In the genomic region with DNA sequence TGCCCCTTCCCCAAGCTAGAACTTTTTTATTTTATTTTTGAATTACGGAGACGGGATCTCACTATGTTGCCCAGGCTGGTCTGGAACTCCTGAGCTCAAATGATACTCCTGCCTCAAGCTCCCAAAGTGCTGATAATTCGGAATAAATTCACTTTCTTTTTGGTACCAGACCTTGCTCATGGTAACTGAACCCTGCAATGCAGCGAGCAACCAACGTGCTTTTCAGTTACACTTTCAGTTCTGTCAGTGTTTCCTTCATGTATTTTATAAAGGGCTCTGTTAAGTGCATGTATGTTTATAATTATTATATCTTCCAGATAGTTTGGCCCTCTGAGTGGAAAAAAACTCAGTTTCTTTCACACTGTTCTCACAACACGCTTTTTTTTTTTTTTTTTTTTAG, we compare ENCODE assay signal across 18 cellular contexts. TPM values are rescaled to one million over a fixed set of nuclear protein-coding genes. Genes with fewer than 3 reads are reported as not detected.
DNase-seq lines count a peak whose midpoint lies in the region; ATAC-seq, FAIRE-seq and TF ChIP-seq lines count a peak whose summit lies in the region.
"Had no signal": no experiment of that assay in that cellular context is flagged by ENCODE, and none has a peak within 500 bp of the region (broad histone marks: within the 10 kb centered on the region; RNA-seq: fewer than 3 reads in every experiment).

No MANE protein-coding gene starts in this region.

- H3K27ac ChIP-seq in HUES64 (ENCODE audit: low read depth, low read length) (peak overlapping the region; percentile 90; the same call in 1 of the 2 replicates), endodermal cell (ENCODE audit: low read depth, low read length) (no peak overlapping the region)

- peak overlapping the region; percentile 67 for H3K27ac Mint-ChIP-seq in endodermal cell
- H3K27ac Mint-ChIP-seq in activated T-cell treated with anti-CD3 and anti-CD28 coated beads, Interleukin-2, amount 50 U/mL, for 24 hours = no peak overlapping the region
- H3K27ac Mint-ChIP-seq: B cell, IgD-negative memory B cell had no signal

- H3K9me3 ChIP-seq in HUES64 (ENCODE audit: insufficient read depth, low read depth, low read length) (no peaks in the 10 kb centered on the region), endodermal cell (ENCODE audit: control insufficient read depth, low read length) (no peaks in the 10 kb centered on the region)
- H3K9me3 ChIP-seq: Caco-2 had no signal

- H3K27me3 Mint-ChIP-seq in endodermal cell (ENCODE audit: insufficient read depth) = no peaks in the 10 kb centered on the region
- H3K27me3 Mint-ChIP-seq in activated T-cell treated with anti-CD3 and anti-CD28 coated beads, Interleukin-2, amount 50 U/mL, for 24 hours = no peaks in the 10 kb centered on the region
- H3K27me3 Mint-ChIP-seq: IgD-negative memory B cell had no signal

- no peak for TF ChIP-seq CTCF in endodermal cell (conservative IDR thresholded peaks at IDR 0.05)

- no peaks in the 10 kb centered on the region for H3K4me1 Mint-ChIP-seq in endodermal cell
- peaks cover 8% of the 10 kb centered on the region for H3K4me1 Mint-ChIP-seq in activated T-cell treated with anti-CD3 and anti-CD28 coated beads, Interleukin-2, amount 50 U/mL, for 24 hours (ENCODE audit: low read depth)
- H3K4me1 Mint-ChIP-seq: B cell had no signal

- no peaks in the 10 kb centered on the region for H3K27me3 ChIP-seq in HUES64 (ENCODE audit: insufficient read depth, low read length)
- no peaks in the 10 kb centered on the region for H3K27me3 ChIP-seq in endodermal cell (ENCODE audit: control insufficient read depth, insufficient read depth, low read length, poor library complexity, severe bottlenecking)

- FAIRE-seq in GM19239 (lab: Jason Lieb, UNC) = peak; percentile 54

- H3K4me3 ChIP-seq in HUES64 (ENCODE audit: low read length) = no peak overlapping the region
- no peak overlapping the region for H3K4me3 ChIP-seq in endodermal cell (ENCODE audit: low read length)

- H3K4me3 Mint-ChIP-seq in endodermal cell = no peak overlapping the region
- H3K4me3 Mint-ChIP-seq in activated T-cell treated with anti-CD3 and anti-CD28 coated beads, Interleukin-2, amount 50 U/mL, for 24 hours = no peak overlapping the region
- H3K4me3 Mint-ChIP-seq: B cell; CD4-positive, CD25-positive, alpha-beta regulatory T cell had no signal

- H3K36me3 Mint-ChIP-seq in endodermal cell (ENCODE audit: low read depth) = no peaks in the 10 kb centered on the region
- H3K36me3 Mint-ChIP-seq in activated T-cell treated with anti-CD3 and anti-CD28 coated beads, Interleukin-2, amount 50 U/mL, for 24 hours (ENCODE audit: low read depth) = no peaks in the 10 kb centered on the region
- H3K36me3 Mint-ChIP-seq: CD4-positive, CD25-positive, alpha-beta regulatory T cell; IgD-negative memory B cell had no signal

- H3K9ac ChIP-seq in HUES64 (ENCODE audit: low read depth, low read length) (peak overlapping the region; percentile 46; the same call in 1 of the 2 replicates), endodermal cell (ENCODE audit: extremely low read depth, low read length, poor library complexity, severe bottlenecking) (no peak overlapping the region)

- 81% methylated on average over 6 of the region's 6 CpGs for WGBS in HUES64
- 79 to 91% methylated on average over 4 to 6 of the region's 6 CpGs for WGBS in endodermal cell (ENCODE audit: insufficient coverage in 1 of 2, insufficient read length in 1 of 2), 2 experiments

- H3K9me3 Mint-ChIP-seq in endodermal cell = no peaks in the 10 kb centered on the region
- no peaks in the 10 kb centered on the region for H3K9me3 Mint-ChIP-seq in activated T-cell treated with anti-CD3 and anti-CD28 coated beads, Interleukin-2, amount 50 U/mL, for 24 hours
- H3K9me3 Mint-ChIP-seq: CD4-positive, CD25-positive, alpha-beta regulatory T cell; IgD-negative memory B cell had no signal

- H3K36me3 ChIP-seq in HUES64 (ENCODE audit: insufficient read depth, low read length) (no peaks in the 10 kb centered on the region), endodermal cell (ENCODE audit: control insufficient read depth, insufficient read depth, low read length) (no peaks in the 10 kb centered on the region)

- ATAC-seq in SK-N-SH treated with all-trans-retinoic acid at 6 μM for 48 hours = no peak

- H3K4me1 ChIP-seq in HUES64 (ENCODE audit: insufficient read depth, low read length) (peaks cover 27% of the 10 kb centered on the region), endodermal cell (ENCODE audit: control insufficient read depth, insufficient read depth, low read length) (no peaks in the 10 kb centered on the region)
- H3K4me1 ChIP-seq: Caco-2 had no signal

- DNase-seq in GM19239 (ENCODE audit: insufficient read length, low spot score) (no peak), endodermal cell (no peak), NCI-H69 (lab: John Stamatoyannopoulos, UW) (no peak)
- DNase-seq in activated T-cell treated with anti-CD3 and anti-CD28 coated beads, Interleukin-2, amount 50 U/mL, for 24 hours = no peak
- DNase-seq: Caco-2; DMS153; NCI-H1417; NCI-H187 treated with DMSO at 0.1 percent for 48 hours; NCI-H345; NCI-H526; NK-92 treated with Interleukin-12 subunit alpha and Interleukin-12 subunit beta, amount 100 ng/mL, for 24 hours; RPMI8226; SIG-M5 had no signal

TF ChIP-seq in SK-N-SH treated with all-trans-retinoic acid at 6 μM for 48 hours, 23 proteins besides CTCF, POLR2A, EP300 and RAD21:
- no peak for TF ChIP-seq ESRRG (CRISPR knock-in tag; IDR thresholded peaks at IDR 0.05)
- TF ChIP-seq SNAI2 (CRISPR knock-in tag; IDR thresholded peaks at IDR 0.05) = no peak
- no peak for TF ChIP-seq RARB (CRISPR knock-in tag; IDR thresholded peaks at IDR 0.05)
- TF ChIP-seq GLIS3 (CRISPR knock-in tag; IDR thresholded peaks at IDR 0.05) = no peak
- TF ChIP-seq, protein P1, sequence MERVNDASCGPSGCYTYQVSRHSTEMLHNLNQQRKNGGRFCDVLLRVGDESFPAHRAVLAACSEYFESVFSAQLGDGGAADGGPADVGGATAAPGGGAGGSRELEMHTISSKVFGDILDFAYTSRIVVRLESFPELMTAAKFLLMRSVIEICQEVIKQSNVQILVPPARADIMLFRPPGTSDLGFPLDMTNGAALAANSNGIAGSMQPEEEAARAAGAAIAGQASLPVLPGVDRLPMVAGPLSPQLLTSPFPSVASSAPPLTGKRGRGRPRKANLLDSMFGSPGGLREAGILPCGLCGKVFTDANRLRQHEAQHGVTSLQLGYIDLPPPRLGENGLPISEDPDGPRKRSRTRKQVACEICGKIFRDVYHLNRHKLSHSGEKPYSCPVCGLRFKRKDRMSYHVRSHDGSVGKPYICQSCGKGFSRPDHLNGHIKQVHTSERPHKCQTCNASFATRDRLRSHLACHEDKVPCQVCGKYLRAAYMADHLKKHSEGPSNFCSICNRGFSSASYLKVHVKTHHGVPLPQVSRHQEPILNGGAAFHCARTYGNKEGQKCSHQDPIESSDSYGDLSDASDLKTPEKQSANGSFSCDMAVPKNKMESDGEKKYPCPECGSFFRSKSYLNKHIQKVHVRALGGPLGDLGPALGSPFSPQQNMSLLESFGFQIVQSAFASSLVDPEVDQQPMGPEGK (CRISPR knock-in tag; IDR thresholded peaks at IDR 0.05; ENCODE audit: borderline replicate concordance) = no peak

RNA-seq across cellular contexts. Expression of gene C16orf96, which starts 13.9 kb away (rescaled TPM):
- polyA plus RNA-seq in HUES64 (2013, experiment 1 of 2) = 0.45 TPM
- polyA plus RNA-seq in HUES64 (2013, experiment 2 of 2) = 0.89 TPM
- total RNA-seq in endodermal cell = 1 to 10 TPM; 1.5 to 1.6 TPM
- 0.57 TPM for polyA plus RNA-seq in endodermal cell (2013, experiment 1 of 2)
- polyA plus RNA-seq in endodermal cell (2013, experiment 2 of 2) = 0.70 TPM
- polyA plus RNA-seq: CD4-positive, CD25-positive, alpha-beta regulatory T cell had no signal

RNA-seq across cellular contexts. Expression of gene CDIP1, which starts 31.5 kb away (rescaled TPM):
- 41.4 TPM for polyA plus RNA-seq in HUES64 (2013, experiment 1 of 2)
- polyA plus RNA-seq in HUES64 (2013, experiment 2 of 2) = 47.2 TPM
- total RNA-seq in endodermal cell = 10 to 100 TPM; 41.8 to 64.4 TPM
- polyA plus RNA-seq in endodermal cell (2013, experiment 1 of 2) = 41.6 TPM
- polyA plus RNA-seq in endodermal cell (2013, experiment 2 of 2) = 36.6 TPM

RNA-seq across cellular contexts. Expression of gene UBALD1, which starts 44.6 kb away (rescaled TPM):
- polyA plus RNA-seq in HUES64 (2013, experiment 1 of 2) = 30.4 TPM
- polyA plus RNA-seq in HUES64 (2013, experiment 2 of 2) = 28.3 TPM
- 10 to 100 TPM; 46.8 to 49.6 TPM for total RNA-seq in endodermal cell
- 28.8 TPM for polyA plus RNA-seq in endodermal cell (2013, experiment 1 of 2)
- polyA plus RNA-seq in endodermal cell (2013, experiment 2 of 2) = 24.7 TPM

RNA-seq across cellular contexts. Expression of gene MGRN1, which starts 54.5 kb away (rescaled TPM):
- 37.3 TPM for polyA plus RNA-seq in HUES64 (2013, experiment 1 of 2)
- polyA plus RNA-seq in HUES64 (2013, experiment 2 of 2) = 40.3 TPM
- total RNA-seq in endodermal cell = 10 to 100 TPM; 66.9 to 71.4 TPM
- polyA plus RNA-seq in endodermal cell (2013, experiment 1 of 2) = 52.3 TPM
- polyA plus RNA-seq in endodermal cell (2013, experiment 2 of 2) = 45.0 TPM
